9 cellular contexts compared by ENCODE assay signal in genomic region chr4:185112104-185112503, GRCh38. TPM values are rescaled to one million over a fixed set of nuclear protein-coding genes. Genes with fewer than 3 reads are reported as not detected.
DNase-seq lines count a peak whose midpoint lies in the region; ATAC-seq and TF ChIP-seq lines count a peak whose summit lies in the region.
"Had no signal": no experiment of that assay in that cellular context is flagged by ENCODE, and none has a peak within 500 bp of the region (broad histone marks: within the 10 kb centered on the region; RNA-seq: fewer than 3 reads in every experiment).

No MANE protein-coding gene starts in this region.

- H3K4me1 ChIP-seq in SJCRH30 (no peaks in the 10 kb centered on the region), psoas muscle (peaks cover 33% of the 10 kb centered on the region)

- H3K9me3 Mint-ChIP-seq in effector memory CD8-positive, alpha-beta T cell = no peaks in the 10 kb centered on the region
- H3K9me3 Mint-ChIP-seq: IgD-negative memory B cell had no signal

- H3K27me3 ChIP-seq in SJCRH30 (no peaks in the 10 kb centered on the region), psoas muscle (ENCODE audit: insufficient read depth in 3 of 3, low read length in 2 of 3) (no peaks in the 10 kb centered on the region)

- H3K27me3 Mint-ChIP-seq in effector memory CD8-positive, alpha-beta T cell = peaks cover 30 to 46% of the 10 kb centered on the region in 2 donors

- H3K4me3 ChIP-seq in SJCRH30 (no peak overlapping the region), psoas muscle (no peak overlapping the region)

- H3K36me3 ChIP-seq in SJCRH30 = no peaks in the 10 kb centered on the region
- H3K36me3 ChIP-seq in psoas muscle (ENCODE audit: insufficient read depth in 1 of 2, low read depth in 1 of 2) = no peaks in the 10 kb centered on the region

- H3K36me3 Mint-ChIP-seq in effector memory CD8-positive, alpha-beta T cell (ENCODE audit: insufficient read depth) = peaks cover 3% of the 10 kb centered on the region
- H3K36me3 Mint-ChIP-seq: IgD-negative memory B cell had no signal

- peak; percentile 98 to 99 (median 98) for ATAC-seq in psoas muscle
- ATAC-seq in effector memory CD8-positive, alpha-beta T cell (replicated peaks) = no peak
- ATAC-seq in HG03469 (IDR thresholded peaks at IDR 0.05; ENCODE audit: unreplicated experiment) = no peak

- H3K27ac ChIP-seq in SJCRH30 (no peak overlapping the region), psoas muscle (peak overlapping the region; percentile 42)

- no peaks in the 10 kb centered on the region for H3K4me1 Mint-ChIP-seq in effector memory CD8-positive, alpha-beta T cell (ENCODE audit: low read depth in 2 of 2)

- H3K9me3 ChIP-seq in SJCRH30 (replicated peaks) (no peaks in the 10 kb centered on the region), psoas muscle (no peaks in the 10 kb centered on the region)

- intact Hi-C loops in psoas muscle (cut with DNase I) = no loop called here

- no peak overlapping the region for H3K4me3 Mint-ChIP-seq in effector memory CD8-positive, alpha-beta T cell
- H3K4me3 Mint-ChIP-seq: IgD-negative memory B cell had no signal

- 22 to 43% (median 35%) methylated on average over 2 of the region's 2 CpGs for WGBS in psoas muscle, 3 donors

- TF ChIP-seq CTCF in psoas muscle (IDR thresholded peaks at IDR 0.05) = no peak

- no peak overlapping the region for H3K27ac Mint-ChIP-seq in effector memory CD8-positive, alpha-beta T cell
- H3K27ac Mint-ChIP-seq: IgD-negative memory B cell had no signal

- DNase-seq in ELR (ENCODE audit: low read depth) (peak; percentile 94), SJCRH30 (peak; percentile 24 to 48), fibroblast of peridontal ligament (ENCODE audit: extremely low read depth) (peak; percentile 93), psoas muscle (peak in 1 of 2 donors; percentile 21), T-helper 9 cell (no peak)
- no peak for DNase-seq in effector memory CD8-positive, alpha-beta T cell
- DNase-seq in activated CD4-positive, alpha-beta T cell treated with anti-CD3 and anti-CD28 coated beads for 4 hours = no peak

RNA-seq across cellular contexts. Expression of gene SLC25A4, which starts 31.0 kb away (rescaled TPM):
- total RNA-seq in SJCRH30 (2014; rRNA removed; shearing (Covaris generic)) = 11.0 and 16.0 TPM in 2 replicates
- total RNA-seq in psoas muscle = 1,000 to 10,000 TPM in 1 of 4 donors, 100 to 1,000 TPM in 3; 384 to 1,107 (median 729) TPM
- polyA plus RNA-seq in psoas muscle = 100 to 1,000 TPM; 609 to 934 (median 795) TPM

Comparison
In these comparisons a context has a peak if more than half of its experiments do, and no peak if none do; other contexts are left out.
1. DNase-seq: peak in ELR (single experiment), SJCRH30 (2 of 2) and fibroblast of peridontal ligament (single experiment); none in effector memory CD8-positive, alpha-beta T cell (0 of 3), T-helper 9 cell (single experiment) and activated CD4-positive, alpha-beta T cell treated with anti-CD3 and anti-CD28 coated beads for 4 hours (0 of 2).
2. ATAC-seq: peak in psoas muscle (4 of 4); none in effector memory CD8-positive, alpha-beta T cell (single experiment) and HG03469 (single experiment).
3. RNA of gene SLC25A4, which starts 31.0 kb away (total RNA-seq): 384 to 1,107 TPM in psoas muscle; 11.0 to 16.0 TPM in SJCRH30; every median in the first group is over 10 times any median in the second.